Comparison of ENCODE assay signal across 21 cellular contexts in the genomic region with DNA sequence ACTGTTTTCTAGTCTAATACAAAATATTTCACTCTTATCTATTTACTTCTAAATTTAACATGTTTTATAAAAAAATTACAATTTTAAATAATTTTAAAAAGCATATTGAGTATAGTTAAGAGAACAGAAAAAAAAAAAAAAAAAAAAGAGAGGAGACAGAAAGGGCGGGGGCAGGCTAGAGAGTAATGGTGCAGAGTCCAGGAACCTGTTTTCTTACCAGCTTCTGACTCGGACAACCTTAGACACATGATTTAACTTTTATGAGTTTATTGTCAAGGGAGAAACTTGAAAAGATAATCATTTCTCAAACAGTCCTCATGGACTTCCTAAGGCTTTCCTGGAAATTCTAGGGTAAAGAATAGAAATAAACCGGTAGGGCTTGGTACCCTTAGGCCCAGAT.
DNase-seq lines count a peak whose midpoint lies in the region; ATAC-seq, FAIRE-seq and TF ChIP-seq lines count a peak whose summit lies in the region.
"Had no signal": no experiment of that assay in that cellular context is flagged by ENCODE, and none has a peak within 500 bp of the region (broad histone marks: within the 10 kb centered on the region; RNA-seq: fewer than 3 reads in every experiment).

No MANE protein-coding gene starts in this region.

- H3K4me1 ChIP-seq in small intestine (ENCODE audit: control insufficient read depth in 2 of 2, insufficient read depth in 1 of 2, low read depth in 1 of 2, low read length in 1 of 2) (peaks cover 5 to 6% of the 10 kb centered on the region in 2 donors), mammary epithelial cell (ENCODE audit: insufficient read depth, low read length) (no peaks in the 10 kb centered on the region)
- H3K4me1 ChIP-seq: BE2C had no signal

- H3K4me3 ChIP-seq in small intestine (ENCODE audit: low read depth in 1 of 2, low read length in 2 of 2) (no peak overlapping the region), mammary epithelial cell (replicated peaks in 1 of 3; ENCODE audit: insufficient read depth in 1 of 3, low read depth in 2 of 3, low read length in 3 of 3) (no peak overlapping the region)

- CTCF ChIA-PET in mammary epithelial cell (lab: Charles Lee; ENCODE audit: low non-redundant PET): no interaction called here

- H3K27me3 ChIP-seq in small intestine (ENCODE audit: control insufficient read depth in 2 of 2, insufficient read depth in 2 of 2, low read length in 2 of 2) (no peaks in the 10 kb centered on the region), mammary epithelial cell (ENCODE audit: insufficient read depth, low read length) (no peaks in the 10 kb centered on the region)
- H3K27me3 ChIP-seq: BE2C had no signal

- no peak overlapping the region for H3K4me2 ChIP-seq in mammary epithelial cell (ENCODE audit: insufficient read depth, low read depth, low read length)

- DNase-seq in LoVo (ENCODE audit: low spot score) (peak; percentile 57), left colon (peak; percentile 51 to 59), small intestine (peak; percentile 88), mammary epithelial cell (no peak), GM12891 (ENCODE audit: insufficient read length, low spot score) (no peak)
- DNase-seq: ACHN; BE2C; C1 segment of cervical spinal cord; CD4-positive, CD25-positive, alpha-beta regulatory T cell; CD8-positive, alpha-beta memory T cell; COR-L47; DMS 273 treated with DMSO at 0.1 percent for 48 hours; H9 had no signal

- H3K27ac ChIP-seq in small intestine (ENCODE audit: low read depth in 1 of 2, low read length in 1 of 2) (peak overlapping the region in 1 of 2 donors; percentile 60), mammary epithelial cell (ENCODE audit: insufficient read depth, low read depth, low read length) (no peak overlapping the region)

- no peak for TF ChIP-seq POLR2A in GM12891 (IDR thresholded peaks at IDR 0.05; ENCODE audit: low read depth, low read length)

- H3K36me3 ChIP-seq in small intestine (ENCODE audit: control insufficient read depth in 2 of 2, insufficient read depth in 2 of 2, low read length in 2 of 2) (no peaks in the 10 kb centered on the region), mammary epithelial cell (ENCODE audit: insufficient read depth, low read length) (no peaks in the 10 kb centered on the region)
- H3K36me3 ChIP-seq: BE2C had no signal

- H3K9me3 ChIP-seq in small intestine (ENCODE audit: control insufficient read depth, low read depth): no peaks in the 10 kb centered on the region
- no peaks in the 10 kb centered on the region for H3K9me3 ChIP-seq in mammary epithelial cell (replicated peaks; ENCODE audit: insufficient read depth, low read length)
- H3K9me3 ChIP-seq: BE2C had no signal

- FAIRE-seq in colon (lab: Jason Lieb, UNC): peak; percentile 93
- peak; percentile 83 for FAIRE-seq in small intestine (lab: Jason Lieb, UNC)
- FAIRE-seq in GM12891 (lab: Jason Lieb, UNC): no peak
- FAIRE-seq: A204.1, G401.6, GM12892, GM18507, H1, HTR-8/SVneo had no signal

- H3K79me2 ChIP-seq in mammary epithelial cell (ENCODE audit: insufficient read depth, low read length): no peaks in the 10 kb centered on the region

- H2AFZ ChIP-seq in mammary epithelial cell (ENCODE audit: low read depth, low read length): no peak overlapping the region

- in situ Hi-C loops in mammary epithelial cell (cut with MboI; ENCODE audit: low sequenced_read_pairs in 2 of 2): no loop called here

- no peak for TF ChIP-seq CTCF in mammary epithelial cell (conservative IDR thresholded peaks at IDR 0.05 in 1 of 2, IDR thresholded peaks at IDR 0.05 in 1 of 2; ENCODE audit: extremely low read depth in 1 of 2, insufficient read depth in 1 of 2, low read depth in 1 of 2, low read length in 2 of 2)

- BruUV-seq in mammary epithelial cell (replicated peaks; lab: Mats Ljungman, UMichigan): no TSS peak

- no peaks in the 10 kb centered on the region for H4K20me1 ChIP-seq in mammary epithelial cell (ENCODE audit: insufficient read depth, low read length)

- 26 to 70% (median 45%) methylated on average over 3 of the region's 3 CpGs for WGBS in small intestine, 3 donors
- WGBS in mammary epithelial cell (ENCODE audit: low coverage, missing lambda C conversion rate): 94% methylated on average over 3 of the region's 3 CpGs

- dilution Hi-C loops in mammary epithelial cell (cut with HindIII; ENCODE audit: low sequenced_read_pairs): no loop called here

- intact Hi-C loops in left colon (cut with DNase I, micrococcal nuclease) (no loop called here), mammary epithelial cell (cut with micrococcal nuclease) (no loop called here)

- ATAC-seq in left colon (peak; percentile 89), GM19395 (IDR thresholded peaks at IDR 0.05; ENCODE audit: unreplicated experiment) (no peak)

- H3K9ac ChIP-seq in mammary epithelial cell (ENCODE audit: insufficient read depth, low read length): no peak overlapping the region

TF ChIP-seq in GM12891, 5 proteins besides CTCF, POLR2A, EP300 and RAD21:
- TF ChIP-seq POU2F2 (IDR thresholded peaks at IDR 0.05; ENCODE audit: low read depth, low read length): no peak
- no peak for TF ChIP-seq SPI1 (IDR thresholded peaks at IDR 0.05; ENCODE audit: low read depth, low read length)
- TF ChIP-seq POLR2AphosphoS5 (IDR thresholded peaks at IDR 0.05; ENCODE audit: low read depth, low read length): no peak
- no peak for TF ChIP-seq TAF1 (IDR thresholded peaks at IDR 0.05; ENCODE audit: low read depth, low read length)
- no peak for TF ChIP-seq PAX5 (IDR thresholded peaks at IDR 0.05; ENCODE audit: insufficient read depth, low read length, severe bottlenecking)

Comparison
In these comparisons a context has a peak if more than half of its experiments do, and no peak if none do; other contexts are left out.
1. DNase-seq: peak in LoVo (single experiment), left colon (2 of 2) and small intestine (single experiment); none in mammary epithelial cell (single experiment) and GM12891 (single experiment).